Comparison of ENCODE assay signal across 32 cellular contexts in the genomic region with DNA sequence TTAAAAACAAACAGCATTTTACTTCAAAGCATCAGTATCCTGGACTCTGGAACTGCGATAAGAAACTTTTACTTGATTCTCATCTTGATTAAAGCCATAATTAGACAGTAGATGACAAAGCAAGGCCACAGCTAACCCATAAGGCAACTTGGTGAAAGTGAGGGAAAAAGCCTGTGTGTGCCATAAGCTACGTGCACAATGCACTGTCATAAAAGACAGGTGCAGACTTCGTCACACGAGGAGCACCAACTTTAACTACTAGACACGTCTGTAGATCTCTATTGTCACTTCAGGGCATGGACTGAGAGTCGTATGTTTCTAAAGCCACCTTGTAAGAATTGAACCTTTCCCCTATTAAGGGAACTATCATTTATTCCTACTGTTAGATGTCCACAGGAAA. TPM values are rescaled to one million over a fixed set of nuclear protein-coding genes. Genes with fewer than 3 reads are reported as not detected.
"Had no signal": no experiment of that assay in that cellular context is flagged by ENCODE, and none has a peak within 500 bp of the region (broad histone marks: within the 10 kb centered on the region; RNA-seq: fewer than 3 reads in every experiment).

No MANE protein-coding gene starts in this region.

- DNase-seq: colonic mucosa; cortex of kidney; effector CD8-positive, alpha-beta T cell; effector memory CD8-positive, alpha-beta T cell; endodermal cell; erythroblast; esophagus squamous epithelium; foreskin fibroblast; foreskin melanocyte; gastrocnemius medialis; glutamatergic neuron; head of caudate nucleus; heart right ventricle; hippocampal formation; left lung; left ventricle myocardium superior; lower lobe of right lung; mesenchymal stem cell; naive thymus-derived CD4-positive, alpha-beta T cell had no signal

- H3K9me3 Mint-ChIP-seq: dendritic cell treated with granulocyte-macrophage colony-stimulating factor and Interleukin-4, amounts not matched to agents 40 ng/mL and 50 ng/mL, for 4 days; effector memory CD8-positive, alpha-beta T cell; endodermal cell; mesothelial cell of epicardium; naive thymus-derived CD4-positive, alpha-beta T cell had no signal

- H3K9me3 ChIP-seq: colonic mucosa, esophagus squamous epithelium, gastrocnemius medialis, heart right ventricle, left lung, lower lobe of right lung had no signal

- H3K4me1 ChIP-seq: colonic mucosa, esophagus squamous epithelium, gastrocnemius medialis, heart right ventricle, left lung, lower lobe of right lung had no signal

- H3K4me3 Mint-ChIP-seq: dendritic cell treated with granulocyte-macrophage colony-stimulating factor and Interleukin-4, amounts not matched to agents 40 ng/mL and 50 ng/mL, for 4 days; effector memory CD8-positive, alpha-beta T cell; endodermal cell; mesothelial cell of epicardium; naive thymus-derived CD4-positive, alpha-beta T cell had no signal

- H3K27me3 ChIP-seq: colonic mucosa, esophagus squamous epithelium, gastrocnemius medialis, left lung had no signal

- H3K4me1 Mint-ChIP-seq: endodermal cell, mesothelial cell of epicardium had no signal

- H3K27me3 Mint-ChIP-seq: dendritic cell treated with granulocyte-macrophage colony-stimulating factor and Interleukin-4, amounts not matched to agents 40 ng/mL and 50 ng/mL, for 4 days; effector memory CD8-positive, alpha-beta T cell; naive thymus-derived CD4-positive, alpha-beta T cell had no signal

- H3K36me3 ChIP-seq: colonic mucosa, gastrocnemius medialis had no signal

- H3K4me3 ChIP-seq: colonic mucosa, esophagus squamous epithelium, gastrocnemius medialis, heart right ventricle, left lung, lower lobe of right lung had no signal

- FAIRE-seq: endometrium, islet of Langerhans, keratinocyte had no signal

- ATAC-seq: effector memory CD8-positive, alpha-beta T cell; esophagus mucosa; gastrocnemius medialis; heart right ventricle; left lung; left ventricle myocardium superior; lower lobe of right lung; naive thymus-derived CD4-positive, alpha-beta T cell had no signal

- H3K27ac Mint-ChIP-seq: dendritic cell treated with granulocyte-macrophage colony-stimulating factor and Interleukin-4, amounts not matched to agents 40 ng/mL and 50 ng/mL, for 4 days; effector memory CD8-positive, alpha-beta T cell; endodermal cell; mesothelial cell of epicardium; naive thymus-derived CD4-positive, alpha-beta T cell had no signal

RNA-seq across cellular contexts. Expression of a gene that starts 49.4 kb away (rescaled TPM):
- total RNA-seq: colonic mucosa; dermis microvascular lymphatic vessel endothelial cell; endodermal cell; esophagus mucosa; esophagus squamous epithelium; gastrocnemius medialis; glomerular endothelial cell; heart right ventricle; kidney epithelial cell; left ventricle myocardium superior; lower leg skin; lower lobe of right lung; lung microvascular endothelial cell; mesenteric fat pad; mesothelial cell of epicardium; mucosa of gallbladder; naive thymus-derived CD4-positive, alpha-beta T cell had no signal
- polyA plus RNA-seq: heart right ventricle; keratinocyte; naive thymus-derived CD4-positive, alpha-beta T cell had no signal
